Comparison of ENCODE assay signal across 28 cellular contexts in genomic region chr5:137128012-137128411, GRCh38.
"Had no signal": no experiment of that assay in that cellular context is flagged by ENCODE, and none has a peak within 500 bp of the region (broad histone marks: within the 10 kb centered on the region; RNA-seq: fewer than 3 reads in every experiment).

No MANE protein-coding gene starts in this region.

- H3K9me3 ChIP-seq: ascending aorta, breast epithelium, SJSA1, SK-N-SH had no signal

- H3K4me3 ChIP-seq: ascending aorta, breast epithelium, SJSA1 had no signal

- H3K27ac ChIP-seq: ascending aorta, breast epithelium, KMS-11, SJSA1 had no signal

- ATAC-seq: activated CD4-positive, alpha-beta T cell treated with anti-CD3 and anti-CD28 coated beads for 36 hours; activated CD4-positive, CD25-positive, alpha-beta regulatory T cell treated with anti-CD3 and anti-CD28 coated beads, Interleukin-2, amount 50 U/mL, for 24 hours; activated CD8-positive, alpha-beta T cell treated with anti-CD3 and anti-CD28 coated beads, Interleukin-2, amount 10 ng/mL, durations not matched to agents 7 days and 5 days; Panc1; WTC11 had no signal

- H3K36me3 ChIP-seq: ascending aorta, breast epithelium, SJSA1 had no signal

- H3K4me1 ChIP-seq: ascending aorta, breast epithelium, SJSA1 had no signal

- H3K4me2 ChIP-seq: KMS-11, SK-N-SH had no signal

- DNase-seq: activated CD4-positive, alpha-beta T cell treated with anti-CD3 and anti-CD28 coated beads for 36 hours; activated CD4-positive, alpha-beta T cell treated with anti-CD3 and anti-CD28 coated beads, Interleukin-2, amount 10 ng/mL, durations not matched to agents 7 days and 5 days; activated CD4-positive, alpha-beta T cell treated with anti-CD3 and anti-CD28 coated beads, Interleukin-2, amount 50 U/mL, for 48 hours; activated CD8-positive, alpha-beta T cell treated with anti-CD3 and anti-CD28 coated beads, Interleukin-2, amount 10 ng/mL, durations not matched to agents 7 days and 5 days; activated gamma-delta T cell; activated naive CD4-positive, alpha-beta T cell treated with Interleukin-2 at 50 U/mL for 16 hours; activated naive CD8-positive, alpha-beta T cell treated with anti-CD3 and anti-CD28 coated beads, Interleukin-2, amount 10 ng/mL, durations not matched to agents 7 days and 5 days; activated T-cell treated with anti-CD3 and anti-CD28 coated beads, Interleukin-2, amount 50 U/mL, for 24 hours; amygdala; NCI-H1092 treated with DMSO at 0.1 percent for 48 hours; NCI-H1417; NCI-H146; NCI-H187; NCI-H2081 treated with DMSO at 0.1 percent for 48 hours; NCI-H510A; NCI-H526; NCI-H748 treated with DMSO at 0.1 percent for 48 hours; NK-92 treated with Interleukin-12 subunit alpha and Interleukin-12 subunit beta, amount 100 ng/mL, for 24 hours; RPMI8226; SHP77 treated with DMSO at 0.1 percent for 48 hours; SK-N-SH had no signal

- H3K27me3 ChIP-seq: ascending aorta, breast epithelium, SJSA1 had no signal

- H3K9ac ChIP-seq: KMS-11, SK-N-SH had no signal
